1 cellular context compared by ENCODE assay signal in genomic region chr11:441043-441417, GRCh38.
TF ChIP-seq lines count a peak whose summit lies in the region.

No MANE protein-coding gene starts in this region.

TF ChIP-seq in K562, 482 proteins besides CTCF, POLR2A, EP300 and RAD21:
- no peak for TF ChIP-seq THAP7 (CRISPR knock-in tag; IDR thresholded peaks at IDR 0.05)
- no peak for TF ChIP-seq STAT5B (CRISPR knock-in tag; IDR thresholded peaks at IDR 0.05)
- TF ChIP-seq XRCC4 (IDR thresholded peaks at IDR 0.05; ENCODE audit: extremely low read depth, insufficient read depth, insufficient read length): no peak
- TF ChIP-seq FOS (IDR thresholded peaks at IDR 0.05; ENCODE audit: extremely low read depth, insufficient read length): no peak
- TF ChIP-seq ELF2 (CRISPR knock-in tag; IDR thresholded peaks at IDR 0.05): no peak
- no peak for TF ChIP-seq EWSR1 (IDR thresholded peaks at IDR 0.05; ENCODE audit: borderline replicate concordance, low read depth, partially characterized antibody)
- TF ChIP-seq CREB3 (tag; conservative IDR thresholded peaks at IDR 0.05; ENCODE audit: low read depth): no peak
- TF ChIP-seq HCFC1 (IDR thresholded peaks at IDR 0.05; ENCODE audit: low read depth, low read length): no peak
- TF ChIP-seq ZBTB8A (IDR thresholded peaks at IDR 0.05; ENCODE audit: partially characterized antibody): no peak
- no peak for TF ChIP-seq NR0B1 (IDR thresholded peaks at IDR 0.05; ENCODE audit: partially characterized antibody)
- TF ChIP-seq SMAD1 (IDR thresholded peaks at IDR 0.05; ENCODE audit: low read depth, low read length, partially characterized antibody): no peak
- TF ChIP-seq THRA (IDR thresholded peaks at IDR 0.05): no peak
